In the genomic region with DNA sequence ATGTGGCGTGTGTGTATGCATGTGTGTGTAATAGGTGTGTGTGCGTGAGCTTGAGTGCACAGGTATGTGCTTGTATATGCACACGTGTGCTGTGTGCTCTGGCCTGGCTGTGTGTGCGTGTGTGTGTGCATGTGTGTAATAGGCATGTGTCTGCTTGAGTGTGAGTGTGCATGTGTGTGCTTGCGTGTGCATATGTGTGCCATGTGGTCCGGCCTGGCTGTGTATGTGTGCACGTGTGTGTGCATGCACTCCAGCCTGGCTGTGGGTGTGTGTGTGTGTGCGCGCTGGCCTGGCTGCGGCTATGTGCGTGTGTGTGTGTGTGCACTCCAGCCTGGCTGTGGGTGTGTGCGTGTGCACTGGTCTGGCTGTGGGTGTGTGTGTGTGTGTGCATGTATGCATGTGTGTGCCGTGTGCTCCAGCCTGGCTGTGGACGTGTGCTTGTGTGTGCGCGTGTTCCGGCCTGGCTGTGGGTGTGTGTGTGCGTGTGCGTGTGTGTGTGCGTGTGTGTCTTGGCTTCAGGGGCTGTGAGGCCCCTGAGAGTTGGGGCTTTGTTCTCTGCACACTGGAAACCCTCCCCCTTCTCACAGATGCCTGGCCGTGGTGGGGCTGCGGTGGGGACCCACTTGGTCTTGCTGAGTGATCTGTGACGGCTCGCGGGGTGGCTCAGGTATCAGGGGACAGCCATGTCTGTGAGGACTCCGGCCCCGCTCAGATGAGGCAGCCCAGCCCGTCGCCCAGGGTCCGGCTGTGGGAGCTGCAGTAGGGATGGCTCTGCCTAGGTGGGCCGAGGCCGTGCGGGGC, we compare ENCODE assay signal across 27 cellular contexts. TPM values are rescaled to one million over a fixed set of nuclear protein-coding genes. Genes with fewer than 3 reads are reported as not detected.
DNase-seq lines count a peak whose midpoint lies in the region; ATAC-seq and TF ChIP-seq lines count a peak whose summit lies in the region.
"Had no signal": no experiment of that assay in that cellular context is flagged by ENCODE, and none has a peak within 500 bp of the region (broad histone marks: within the 10 kb centered on the region; RNA-seq: fewer than 3 reads in every experiment).

No MANE protein-coding gene starts in this region.

- no peaks in the 10 kb centered on the region for H3K27me3 Mint-ChIP-seq in activated CD4-positive, alpha-beta T cell treated with anti-CD3 and anti-CD28 coated beads, Interleukin-2, amount 10 ng/mL, durations not matched to agents 7 days and 5 days
- H3K27me3 Mint-ChIP-seq in activated B cell treated with CpG ODN at 0.5 μM for 24 hours (no peaks in the 10 kb centered on the region), progenitor cell of endocrine pancreas (no peaks in the 10 kb centered on the region)
- H3K27me3 Mint-ChIP-seq: activated CD4-positive, alpha-beta memory T cell treated with anti-CD3 and anti-CD28 coated beads, Interleukin-2, amount 10 ng/mL, durations not matched to agents 7 days and 5 days; activated naive CD8-positive, alpha-beta T cell had no signal

- POLR2A ChIA-PET in activated CD4-positive, alpha-beta T cell treated with anti-CD3 and anti-CD28 coated beads, Interleukin-2, amount 10 ng/mL, durations not matched to agents 7 days and 5 days (lab: Charles Lee) = no interaction called here
- POLR2A ChIA-PET in activated B cell treated with CpG ODN at 0.5 μM for 24 hours (lab: Charles Lee) = interaction anchor here (0.5 to 1.0 kb wide), 2 partner anchors 48 to 100 kb away, joined by 3 to 4 read pairs; no protein-coding TSS in a partner anchor

- intact Hi-C loops in activated B cell treated with CpG ODN at 0.5 μM for 24 hours (cut with micrococcal nuclease) = no loop called here
- intact Hi-C loops in mammary epithelial cell (cut with micrococcal nuclease) = no loop called here

- H3K36me3 Mint-ChIP-seq in activated CD4-positive, alpha-beta T cell treated with anti-CD3 and anti-CD28 coated beads, Interleukin-2, amount 10 ng/mL, durations not matched to agents 7 days and 5 days (ENCODE audit: low read depth) = peaks cover 12% of the 10 kb centered on the region
- peaks cover 33% of the 10 kb centered on the region for H3K36me3 Mint-ChIP-seq in activated B cell treated with CpG ODN at 0.5 μM for 24 hours (ENCODE audit: low read depth)
- H3K36me3 Mint-ChIP-seq in progenitor cell of endocrine pancreas (ENCODE audit: insufficient read depth) = peaks cover 3% of the 10 kb centered on the region

- no peaks in the 10 kb centered on the region for H3K9me2 ChIP-seq in hepatocyte (replicated peaks; ENCODE audit: insufficient read depth)

- BruUV-seq in mammary epithelial cell (replicated peaks; lab: Mats Ljungman, UMichigan) = no TSS peak

- H3K27ac ChIP-seq in hepatocyte (peak overlapping the region; percentile 74), mammary epithelial cell (ENCODE audit: insufficient read depth, low read depth, low read length) (no peak overlapping the region)
- H3K27ac ChIP-seq: gastrocnemius medialis, left lung, PC-9, SJSA1, transverse colon, WERI-Rb-1 had no signal

- no peak for TF ChIP-seq CTCF in activated B cell treated with CpG ODN at 0.5 μM for 24 hours (IDR thresholded peaks at IDR 0.05)
- TF ChIP-seq CTCF in hepatocyte (IDR thresholded peaks at IDR 0.05; ENCODE audit: poor library complexity) = no peak
- no peak for TF ChIP-seq CTCF in progenitor cell of endocrine pancreas (IDR thresholded peaks at IDR 0.05; ENCODE audit: unreplicated experiment)
- TF ChIP-seq CTCF in mammary epithelial cell (conservative IDR thresholded peaks at IDR 0.05 in 1 of 2, IDR thresholded peaks at IDR 0.05 in 1 of 2; ENCODE audit: extremely low read depth in 1 of 2, insufficient read depth in 1 of 2, low read depth in 1 of 2, low read length in 2 of 2) = no peak

- H3K4me3 Mint-ChIP-seq in activated CD4-positive, alpha-beta T cell treated with anti-CD3 and anti-CD28 coated beads, Interleukin-2, amount 10 ng/mL, durations not matched to agents 7 days and 5 days = no peak overlapping the region
- H3K4me3 Mint-ChIP-seq in activated B cell treated with CpG ODN at 0.5 μM for 24 hours (no peak overlapping the region), progenitor cell of endocrine pancreas (ENCODE audit: low read depth) (no peak overlapping the region)
- H3K4me3 Mint-ChIP-seq: activated naive CD8-positive, alpha-beta T cell; activated T-cell treated with anti-CD3 and anti-CD28 coated beads, Interleukin-2, amount 50 U/mL, for 72 hours; T-helper 1 cell treated with Interleukin-12 subunit alpha and Interleukin-12 subunit beta and Interleukin-4 antibody, amounts not matched to agents 30 μg/mL and 1 μg/mL, for 36 hours had no signal

- H4K20me1 ChIP-seq in hepatocyte (ENCODE audit: insufficient read depth, poor library complexity, severe bottlenecking) = no peaks in the 10 kb centered on the region
- no peaks in the 10 kb centered on the region for H4K20me1 ChIP-seq in mammary epithelial cell (ENCODE audit: insufficient read depth, low read length)

- H3K4me2 ChIP-seq in hepatocyte = no peak overlapping the region
- H3K4me2 ChIP-seq in mammary epithelial cell (ENCODE audit: insufficient read depth, low read depth, low read length) = no peak overlapping the region
- H3K4me2 ChIP-seq: PC-9 had no signal

- H3K79me2 ChIP-seq in hepatocyte (peaks cover 55% of the 10 kb centered on the region), mammary epithelial cell (ENCODE audit: insufficient read depth, low read length) (peaks cover 50% of the 10 kb centered on the region)

- H3K9me3 Mint-ChIP-seq in activated CD4-positive, alpha-beta T cell treated with anti-CD3 and anti-CD28 coated beads, Interleukin-2, amount 10 ng/mL, durations not matched to agents 7 days and 5 days = peaks cover 8% of the 10 kb centered on the region
- H3K9me3 Mint-ChIP-seq in activated B cell treated with CpG ODN at 0.5 μM for 24 hours = no peaks in the 10 kb centered on the region
- no peaks in the 10 kb centered on the region for H3K9me3 Mint-ChIP-seq in progenitor cell of endocrine pancreas (ENCODE audit: low read depth)

- peaks cover 24% of the 10 kb centered on the region for H3K4me1 ChIP-seq in hepatocyte (ENCODE audit: insufficient read depth)
- no peaks in the 10 kb centered on the region for H3K4me1 ChIP-seq in mammary epithelial cell (ENCODE audit: insufficient read depth, low read length)
- H3K4me1 ChIP-seq: SJSA1 had no signal

- H3K9ac ChIP-seq in mammary epithelial cell (ENCODE audit: insufficient read depth, low read length) = no peak overlapping the region

- H3K27ac Mint-ChIP-seq in activated CD4-positive, alpha-beta T cell treated with anti-CD3 and anti-CD28 coated beads, Interleukin-2, amount 10 ng/mL, durations not matched to agents 7 days and 5 days = peak overlapping the region; percentile 11
- H3K27ac Mint-ChIP-seq in activated B cell treated with CpG ODN at 0.5 μM for 24 hours (peak overlapping the region; percentile 16), progenitor cell of endocrine pancreas (peak overlapping the region; percentile 64)
- H3K27ac Mint-ChIP-seq: activated CD4-positive, alpha-beta memory T cell treated with anti-CD3 and anti-CD28 coated beads, Interleukin-2, amount 10 ng/mL, durations not matched to agents 7 days and 5 days; activated naive CD8-positive, alpha-beta T cell; activated T-cell treated with anti-CD3 and anti-CD28 coated beads, Interleukin-2, amount 50 U/mL, for 72 hours; T-helper 1 cell treated with Interleukin-12 subunit alpha and Interleukin-12 subunit beta and Interleukin-4 antibody, amounts not matched to agents 30 μg/mL and 1 μg/mL, for 36 hours had no signal

- CTCF ChIA-PET in activated CD4-positive, alpha-beta T cell treated with anti-CD3 and anti-CD28 coated beads, Interleukin-2, amount 10 ng/mL, durations not matched to agents 7 days and 5 days (lab: Charles Lee) = no interaction called here
- CTCF ChIA-PET in activated B cell treated with CpG ODN at 0.5 μM for 24 hours (lab: Charles Lee) (no interaction called here), mammary epithelial cell (lab: Charles Lee; ENCODE audit: low non-redundant PET) (no interaction called here)

- in situ Hi-C loops in mammary epithelial cell (cut with MboI; ENCODE audit: low sequenced_read_pairs in 2 of 2) = no loop called here

- H3K4me3 ChIP-seq in hepatocyte (no peak overlapping the region), mammary epithelial cell (replicated peaks in 1 of 3; ENCODE audit: insufficient read depth in 1 of 3, low read depth in 2 of 3, low read length in 3 of 3) (no peak overlapping the region)
- H3K4me3 ChIP-seq: gastrocnemius medialis, left lung, pancreas, PC-9, SJSA1, transverse colon had no signal

- H3K36me3 ChIP-seq in hepatocyte (replicated peaks; ENCODE audit: insufficient read depth, low read depth) = no peaks in the 10 kb centered on the region
- no peaks in the 10 kb centered on the region for H3K36me3 ChIP-seq in mammary epithelial cell (ENCODE audit: insufficient read depth, low read length)

- H3K4me1 Mint-ChIP-seq in activated CD4-positive, alpha-beta T cell treated with anti-CD3 and anti-CD28 coated beads, Interleukin-2, amount 10 ng/mL, durations not matched to agents 7 days and 5 days = peaks cover 18% of the 10 kb centered on the region
- H3K4me1 Mint-ChIP-seq in activated B cell treated with CpG ODN at 0.5 μM for 24 hours (peaks cover 34% of the 10 kb centered on the region), progenitor cell of endocrine pancreas (ENCODE audit: low read depth) (peaks cover 4% of the 10 kb centered on the region)

- no peak overlapping the region for H2AFZ ChIP-seq in hepatocyte
- no peak overlapping the region for H2AFZ ChIP-seq in mammary epithelial cell (ENCODE audit: low read depth, low read length)
- H2AFZ ChIP-seq: PC-9 had no signal

- WGBS in hepatocyte (ENCODE audit: low lambda C conversion rate, missing lambda C conversion rate) = 85% methylated on average over 33 of the region's 33 CpGs
- WGBS in mammary epithelial cell (ENCODE audit: low coverage, missing lambda C conversion rate) = 96% methylated on average over 20 of the region's 33 CpGs

- H3K27me3 ChIP-seq in hepatocyte = no peaks in the 10 kb centered on the region
- H3K27me3 ChIP-seq in mammary epithelial cell (ENCODE audit: insufficient read depth, low read length) = no peaks in the 10 kb centered on the region
- H3K27me3 ChIP-seq: gastrocnemius medialis, left lung, pancreas, SJSA1, transverse colon had no signal

- no peaks in the 10 kb centered on the region for H3K9me3 ChIP-seq in hepatocyte (ENCODE audit: low read depth)
- no peaks in the 10 kb centered on the region for H3K9me3 ChIP-seq in mammary epithelial cell (replicated peaks; ENCODE audit: insufficient read depth, low read length)
- H3K9me3 ChIP-seq: gastrocnemius medialis, left lung, pancreas, SJSA1, transverse colon had no signal

- dilution Hi-C loops in mammary epithelial cell (cut with HindIII; ENCODE audit: low sequenced_read_pairs) = no loop called here

- no peak for ATAC-seq in activated B cell treated with CpG ODN at 0.5 μM for 24 hours (ENCODE audit: low read depth)
- ATAC-seq in GM18868 (IDR thresholded peaks at IDR 0.05; ENCODE audit: unreplicated experiment) = no peak
- ATAC-seq: activated T-cell treated with anti-CD3 and anti-CD28 coated beads, Interleukin-2, amount 50 U/mL, for 72 hours; gastrocnemius medialis; left lung had no signal

- DNase-seq in activated CD4-positive, alpha-beta T cell treated with anti-CD3 and anti-CD28 coated beads, Interleukin-2, amount 10 ng/mL, durations not matched to agents 7 days and 5 days = no peak
- DNase-seq in activated CD4-positive, alpha-beta T cell treated with anti-CD3 and anti-CD28 coated beads for 48 hours = no peak
- DNase-seq in activated B cell treated with CpG ODN at 0.5 μM for 24 hours = no peak
- DNase-seq in hepatocyte (ENCODE audit: low spot score) = no peak
- DNase-seq in progenitor cell of endocrine pancreas (ENCODE audit: low spot score, unreplicated experiment) = no peak
- no peak for DNase-seq in activated T-cell treated with anti-CD3 and anti-CD28 coated beads, Interleukin-2, amount 50 U/mL, for 48 hours
- DNase-seq in mammary epithelial cell = no peak
- DNase-seq: activated CD4-positive, alpha-beta memory T cell treated with anti-CD3 and anti-CD28 coated beads, Interleukin-2, amount 10 ng/mL, durations not matched to agents 7 days and 5 days; activated T-cell treated with anti-CD3 and anti-CD28 coated beads, Interleukin-2, amount 50 U/mL, for 72 hours; DMS 273 treated with DMSO at 0.1 percent for 48 hours; gastrocnemius medialis; GDM1; NCI-H1436 treated with DMSO at 0.1 percent for 48 hours; PC-9; stimulated activated naive CD4-positive, alpha-beta T cell treated with Interleukin-2 at 50 U/mL for 16 hours; transverse colon; WERI-Rb-1 had no signal

RNA-seq across cellular contexts. Expression of a gene that starts 8.2 kb away (rescaled TPM):
- 10 to 100 TPM; 69.9 to 96.6 TPM for total RNA-seq in activated CD4-positive, alpha-beta T cell treated with anti-CD3 and anti-CD28 coated beads, Interleukin-2, amount 10 ng/mL, durations not matched to agents 7 days and 5 days
- 112 and 142 TPM in 2 replicates for total RNA-seq in activated B cell treated with CpG ODN at 0.5 μM for 24 hours
- total RNA-seq in hepatocyte = 27.4 and 40.9 TPM in 2 replicates
- 87.7 and 135 TPM in 2 replicates for polyA plus RNA-seq in hepatocyte
- 148 and 153 TPM in 2 replicates for total RNA-seq in progenitor cell of endocrine pancreas
- 10 to 100 TPM; 21.8 to 50.7 TPM for total RNA-seq in mammary epithelial cell
- 13.5 TPM for polyA plus RNA-seq in mammary epithelial cell
- polyA minus RNA-seq in mammary epithelial cell = 3.9 TPM

RNA-seq across cellular contexts. Expression of a gene that starts 8.3 kb away (rescaled TPM):
- total RNA-seq in activated CD4-positive, alpha-beta T cell treated with anti-CD3 and anti-CD28 coated beads, Interleukin-2, amount 10 ng/mL, durations not matched to agents 7 days and 5 days = 100 to 1,000 TPM; 105 to 114 TPM
- 149 and 152 TPM in 2 replicates for total RNA-seq in activated B cell treated with CpG ODN at 0.5 μM for 24 hours
- 162 and 190 TPM in 2 replicates for total RNA-seq in hepatocyte
- 150 and 151 TPM in 2 replicates for polyA plus RNA-seq in hepatocyte
- 126 and 139 TPM in 2 replicates for total RNA-seq in progenitor cell of endocrine pancreas
- 10 to 100 TPM; 67.7 to 91.6 TPM for total RNA-seq in mammary epithelial cell
- polyA plus RNA-seq in mammary epithelial cell = 442 TPM
- polyA minus RNA-seq in mammary epithelial cell = 35.3 TPM

RNA-seq across cellular contexts. Expression of a gene that starts 23.3 kb away (rescaled TPM):
- total RNA-seq in activated CD4-positive, alpha-beta T cell treated with anti-CD3 and anti-CD28 coated beads, Interleukin-2, amount 10 ng/mL, durations not matched to agents 7 days and 5 days = not detected
- total RNA-seq in activated B cell treated with CpG ODN at 0.5 μM for 24 hours (not detected in 2 replicates), hepatocyte (0.23 TPM in 1 of 2 replicates, not detected in the other), progenitor cell of endocrine pancreas (not detected in 2 replicates), mammary epithelial cell (not detected)
- polyA plus RNA-seq in hepatocyte (not detected in 2 replicates), mammary epithelial cell (not detected)
- not detected for polyA minus RNA-seq in mammary epithelial cell
- total RNA-seq: activated CD4-positive, alpha-beta memory T cell treated with anti-CD3 and anti-CD28 coated beads, Interleukin-2, amount 10 ng/mL, durations not matched to agents 7 days and 5 days; gastrocnemius medialis; left lung; MCF 10A; sciatic nerve; SJSA1 had no signal

RNA-seq across cellular contexts. Expression of a gene that starts 28.8 kb away (rescaled TPM):
- under 1 TPM; 0.35 to 0.44 TPM for total RNA-seq in activated CD4-positive, alpha-beta T cell treated with anti-CD3 and anti-CD28 coated beads, Interleukin-2, amount 10 ng/mL, durations not matched to agents 7 days and 5 days
- 0.88 and 1.4 TPM in 2 replicates for total RNA-seq in activated B cell treated with CpG ODN at 0.5 μM for 24 hours
- total RNA-seq in hepatocyte = not detected in 2 replicates
- polyA plus RNA-seq in hepatocyte = not detected in 2 replicates
- total RNA-seq in progenitor cell of endocrine pancreas = 0.13 and 0.17 TPM in 2 replicates
- not detected for total RNA-seq in mammary epithelial cell
- not detected for polyA plus RNA-seq in mammary epithelial cell
- polyA minus RNA-seq in mammary epithelial cell = not detected
- total RNA-seq: activated T-cell treated with anti-CD3 and anti-CD28 coated beads, Interleukin-2, amount 50 U/mL, for 72 hours; dermis blood vessel endothelial cell; gastrocnemius medialis; MCF 10A; PC-9; sciatic nerve; SJSA1 had no signal

RNA-seq across cellular contexts. Expression of a gene that starts 54.8 kb away (rescaled TPM):
- total RNA-seq in activated CD4-positive, alpha-beta T cell treated with anti-CD3 and anti-CD28 coated beads, Interleukin-2, amount 10 ng/mL, durations not matched to agents 7 days and 5 days = under 1 TPM; 0.17 to 0.25 TPM
- 0.09 TPM in 1 of 2 replicates, not detected in the other for total RNA-seq in activated B cell treated with CpG ODN at 0.5 μM for 24 hours
- total RNA-seq in hepatocyte = not detected in 2 replicates
- polyA plus RNA-seq in hepatocyte = 0.15 and 0.57 TPM in 2 replicates
- total RNA-seq in progenitor cell of endocrine pancreas = not detected in 2 replicates
- not detected for total RNA-seq in mammary epithelial cell
- polyA plus RNA-seq in mammary epithelial cell = not detected
- not detected for polyA minus RNA-seq in mammary epithelial cell
- total RNA-seq: H9, MCF 10A, PC-9, SJSA1 had no signal

Comparison
In these comparisons a context has a peak if more than half of its experiments do, and no peak if none do; other contexts are left out.
1. H3K27ac Mint-ChIP-seq: peak in every context shown above with its lines; median percentile 64 in progenitor cell of endocrine pancreas; 16 in activated B cell treated with CpG ODN at 0.5 μM for 24 hours; 11 in activated CD4-positive, alpha-beta T cell treated with anti-CD3 and anti-CD28 coated beads, Interleukin-2, amount 10 ng/mL, durations not matched to agents 7 days and 5 days.